ENCODE assay signal across 12 cellular contexts in genomic region chr1:154304664-154305337, GRCh38. TPM values are rescaled to one million over a fixed set of nuclear protein-coding genes. Genes with fewer than 3 reads are reported as not detected.
DNase-seq lines count a peak whose midpoint lies in the region; ATAC-seq and TF ChIP-seq lines count a peak whose summit lies in the region.
"Had no signal": no experiment of that assay in that cellular context is flagged by ENCODE, and none has a peak within 500 bp of the region (broad histone marks: within the 10 kb centered on the region; RNA-seq: fewer than 3 reads in every experiment).

No MANE protein-coding gene starts in this region.

- H3K4me1 Mint-ChIP-seq in activated T-cell treated with anti-CD3 and anti-CD28 coated beads, Interleukin-2, amount 50 U/mL, for 72 hours (ENCODE audit: low read depth) = peaks cover 30% of the 10 kb centered on the region
- no peaks in the 10 kb centered on the region for H3K4me1 Mint-ChIP-seq in CD14-positive monocyte
- H3K4me1 Mint-ChIP-seq: immature natural killer cell had no signal

- no peak for TF ChIP-seq POLR2A in GM18505 (IDR thresholded peaks at IDR 0.05; ENCODE audit: borderline replicate concordance, extremely low read depth, insufficient read depth, insufficient read length)

- H3K9me3 Mint-ChIP-seq in activated T-cell treated with anti-CD3 and anti-CD28 coated beads, Interleukin-2, amount 50 U/mL, for 72 hours = no peaks in the 10 kb centered on the region
- H3K9me3 Mint-ChIP-seq in CD14-positive monocyte = peaks cover 0 to 18% (median 6%) of the 10 kb centered on the region in 7 donors
- H3K9me3 Mint-ChIP-seq: immature natural killer cell had no signal

- ATAC-seq in GM19023 (IDR thresholded peaks at IDR 0.05; ENCODE audit: unreplicated experiment) (peak; percentile 59), HG02852 (IDR thresholded peaks at IDR 0.05; ENCODE audit: unreplicated experiment) (peak; percentile 51), GM18505 (IDR thresholded peaks at IDR 0.05; ENCODE audit: unreplicated experiment) (no peak)
- peak; percentile 95 to 96 for ATAC-seq in activated T-cell treated with anti-CD3 and anti-CD28 coated beads, Interleukin-2, amount 50 U/mL, for 72 hours (replicated peaks in 1 of 2)

- DNase-seq in activated T-cell treated with anti-CD3 and anti-CD28 coated beads, Interleukin-2, amount 50 U/mL, for 72 hours = peak; percentile 75 to 78
- DNase-seq in stimulated activated CD4-positive, alpha-beta T cell treated with anti-CD3 and anti-CD28 coated beads, Interleukin-12 subunit alpha, Interleukin-12 subunit beta, amount 100 ng/mL, for 48 hours (ENCODE audit: low read depth in 2 of 3, low spot score in 1 of 3) = peak in 2 of 3 donors; percentile 43 to 59
- DNase-seq in CD14-positive monocyte (ENCODE audit: low spot score) (no peak), NCI-H748 treated with DMSO at 0.1 percent for 48 hours (lab: John Stamatoyannopoulos, UW) (no peak), NCI-H1417 treated with DMSO at 0.1 percent for 48 hours (lab: John Stamatoyannopoulos, UW) (no peak)
- DNase-seq: immature natural killer cell, NCI-H1105 treated with DMSO at 0.1 percent for 48 hours had no signal

- H3K27me3 Mint-ChIP-seq in activated T-cell treated with anti-CD3 and anti-CD28 coated beads, Interleukin-2, amount 50 U/mL, for 72 hours (ENCODE audit: low read depth) = no peaks in the 10 kb centered on the region
- H3K27me3 Mint-ChIP-seq in CD14-positive monocyte (ENCODE audit: low read depth in 3 of 3) = peaks cover 2 to 9% (median 3%) of the 10 kb centered on the region in 3 donors

- no peak for TF ChIP-seq CTCF in CD14-positive monocyte (IDR thresholded peaks at IDR 0.05)

- H3K4me3 Mint-ChIP-seq in activated T-cell treated with anti-CD3 and anti-CD28 coated beads, Interleukin-2, amount 50 U/mL, for 72 hours = peak overlapping the region in 1 of 2 donors; percentile 9
- H3K4me3 Mint-ChIP-seq in CD14-positive monocyte = no peak overlapping the region
- H3K4me3 Mint-ChIP-seq: immature natural killer cell had no signal

- H3K27ac Mint-ChIP-seq in activated T-cell treated with anti-CD3 and anti-CD28 coated beads, Interleukin-2, amount 50 U/mL, for 72 hours = peak overlapping the region; percentile 26
- H3K27ac Mint-ChIP-seq in CD14-positive monocyte = no peak overlapping the region
- H3K27ac Mint-ChIP-seq: immature natural killer cell had no signal

- intact Hi-C loops in CD14-positive monocyte (cut with micrococcal nuclease) = loop anchor here in 1 of 2 donors (5.0 kb wide), 1 partner anchor 248 kb away; no protein-coding TSS in a partner anchor

- H3K36me3 Mint-ChIP-seq in activated T-cell treated with anti-CD3 and anti-CD28 coated beads, Interleukin-2, amount 50 U/mL, for 72 hours (ENCODE audit: insufficient read depth in 2 of 2) = no peaks in the 10 kb centered on the region
- H3K36me3 Mint-ChIP-seq in CD14-positive monocyte = no peaks in the 10 kb centered on the region
- H3K36me3 Mint-ChIP-seq: immature natural killer cell had no signal

RNA-seq across cellular contexts. Expression of gene AQP10, which starts 16.1 kb away (rescaled TPM):
- not detected for total RNA-seq in activated T-cell treated with anti-CD3 and anti-CD28 coated beads, Interleukin-2, amount 50 U/mL, for 72 hours
- polyA plus RNA-seq in CD14-positive monocyte = under 1 TPM in 1 of 2 donors, not detected in 1; 0.09 TPM
- total RNA-seq: esophagus muscularis mucosa, skeletal muscle tissue had no signal

RNA-seq across cellular contexts. Expression of gene ATP8B2, which starts 20.5 kb away (rescaled TPM):
- 10 to 100 TPM; 37.4 to 52.6 TPM for total RNA-seq in activated T-cell treated with anti-CD3 and anti-CD28 coated beads, Interleukin-2, amount 50 U/mL, for 72 hours
- under 1 TPM; 0.46 to 0.98 TPM for polyA plus RNA-seq in CD14-positive monocyte

RNA-seq across cellular contexts. Expression of gene HAX1, which starts 32.4 kb away (rescaled TPM):
- total RNA-seq in activated T-cell treated with anti-CD3 and anti-CD28 coated beads, Interleukin-2, amount 50 U/mL, for 72 hours = 100 to 1,000 TPM; 306 to 310 TPM
- polyA plus RNA-seq in CD14-positive monocyte = 10 to 100 TPM; 91.7 to 94.9 TPM

Comparison
In these comparisons a context has a peak if more than half of its experiments do, and no peak if none do; other contexts are left out.
1. DNase-seq: peak in activated T-cell treated with anti-CD3 and anti-CD28 coated beads, Interleukin-2, amount 50 U/mL, for 72 hours (2 of 2) and stimulated activated CD4-positive, alpha-beta T cell treated with anti-CD3 and anti-CD28 coated beads, Interleukin-12 subunit alpha, Interleukin-12 subunit beta, amount 100 ng/mL, for 48 hours (2 of 3); none in CD14-positive monocyte (single experiment), NCI-H748 treated with DMSO at 0.1 percent for 48 hours (single experiment) and NCI-H1417 treated with DMSO at 0.1 percent for 48 hours (single experiment).